In the genomic region with DNA sequence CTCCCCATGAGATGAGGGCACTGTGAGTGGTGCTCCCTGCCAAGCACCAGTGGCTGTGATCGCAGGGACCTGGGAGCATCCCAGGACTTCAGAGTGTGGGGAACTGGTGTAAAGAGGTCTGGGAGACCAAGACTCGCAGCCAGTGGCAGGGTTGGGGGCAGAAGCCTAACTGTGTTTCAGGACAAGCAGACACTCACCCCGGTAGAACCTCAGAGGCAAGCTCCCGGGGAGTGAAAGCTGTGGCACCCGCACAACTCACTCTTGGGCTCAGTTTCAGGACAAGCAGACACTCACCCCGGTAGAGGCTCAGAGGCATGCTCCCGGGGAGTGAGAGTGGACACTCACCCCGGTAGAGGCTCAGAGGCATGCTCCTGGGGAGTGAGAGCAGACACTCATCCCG, we compare ENCODE assay signal across 2 cellular contexts.
TF ChIP-seq lines count a peak whose summit lies in the region.

No MANE protein-coding gene starts in this region.

TF ChIP-seq in SK-N-SH, 30 proteins besides CTCF, POLR2A, EP300 and RAD21 (continued from another document):
- TF ChIP-seq, protein P1, sequence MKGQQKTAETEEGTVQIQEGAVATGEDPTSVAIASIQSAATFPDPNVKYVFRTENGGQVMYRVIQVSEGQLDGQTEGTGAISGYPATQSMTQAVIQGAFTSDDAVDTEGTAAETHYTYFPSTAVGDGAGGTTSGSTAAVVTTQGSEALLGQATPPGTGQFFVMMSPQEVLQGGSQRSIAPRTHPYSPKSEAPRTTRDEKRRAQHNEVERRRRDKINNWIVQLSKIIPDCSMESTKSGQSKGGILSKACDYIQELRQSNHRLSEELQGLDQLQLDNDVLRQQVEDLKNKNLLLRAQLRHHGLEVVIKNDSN (IDR thresholded peaks at IDR 0.05; ENCODE audit: borderline replicate concordance, low read depth): no peak
- TF ChIP-seq CHD2 (IDR thresholded peaks at IDR 0.05; ENCODE audit: low read length, partially characterized antibody): no peak

TF ChIP-seq in SK-N-SH treated with all-trans-retinoic acid at 6 μM for 48 hours, 23 proteins besides CTCF, POLR2A, EP300 and RAD21 (continued from another document):
- TF ChIP-seq, protein P2, sequence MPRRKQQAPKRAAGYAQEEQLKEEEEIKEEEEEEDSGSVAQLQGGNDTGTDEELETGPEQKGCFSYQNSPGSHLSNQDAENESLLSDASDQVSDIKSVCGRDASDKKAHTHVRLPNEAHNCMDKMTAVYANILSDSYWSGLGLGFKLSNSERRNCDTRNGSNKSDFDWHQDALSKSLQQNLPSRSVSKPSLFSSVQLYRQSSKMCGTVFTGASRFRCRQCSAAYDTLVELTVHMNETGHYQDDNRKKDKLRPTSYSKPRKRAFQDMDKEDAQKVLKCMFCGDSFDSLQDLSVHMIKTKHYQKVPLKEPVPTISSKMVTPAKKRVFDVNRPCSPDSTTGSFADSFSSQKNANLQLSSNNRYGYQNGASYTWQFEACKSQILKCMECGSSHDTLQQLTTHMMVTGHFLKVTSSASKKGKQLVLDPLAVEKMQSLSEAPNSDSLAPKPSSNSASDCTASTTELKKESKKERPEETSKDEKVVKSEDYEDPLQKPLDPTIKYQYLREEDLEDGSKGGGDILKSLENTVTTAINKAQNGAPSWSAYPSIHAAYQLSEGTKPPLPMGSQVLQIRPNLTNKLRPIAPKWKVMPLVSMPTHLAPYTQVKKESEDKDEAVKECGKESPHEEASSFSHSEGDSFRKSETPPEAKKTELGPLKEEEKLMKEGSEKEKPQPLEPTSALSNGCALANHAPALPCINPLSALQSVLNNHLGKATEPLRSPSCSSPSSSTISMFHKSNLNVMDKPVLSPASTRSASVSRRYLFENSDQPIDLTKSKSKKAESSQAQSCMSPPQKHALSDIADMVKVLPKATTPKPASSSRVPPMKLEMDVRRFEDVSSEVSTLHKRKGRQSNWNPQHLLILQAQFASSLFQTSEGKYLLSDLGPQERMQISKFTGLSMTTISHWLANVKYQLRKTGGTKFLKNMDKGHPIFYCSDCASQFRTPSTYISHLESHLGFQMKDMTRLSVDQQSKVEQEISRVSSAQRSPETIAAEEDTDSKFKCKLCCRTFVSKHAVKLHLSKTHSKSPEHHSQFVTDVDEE (CRISPR knock-in tag; IDR thresholded peaks at IDR 0.05): no peak
- TF ChIP-seq, protein P3, sequence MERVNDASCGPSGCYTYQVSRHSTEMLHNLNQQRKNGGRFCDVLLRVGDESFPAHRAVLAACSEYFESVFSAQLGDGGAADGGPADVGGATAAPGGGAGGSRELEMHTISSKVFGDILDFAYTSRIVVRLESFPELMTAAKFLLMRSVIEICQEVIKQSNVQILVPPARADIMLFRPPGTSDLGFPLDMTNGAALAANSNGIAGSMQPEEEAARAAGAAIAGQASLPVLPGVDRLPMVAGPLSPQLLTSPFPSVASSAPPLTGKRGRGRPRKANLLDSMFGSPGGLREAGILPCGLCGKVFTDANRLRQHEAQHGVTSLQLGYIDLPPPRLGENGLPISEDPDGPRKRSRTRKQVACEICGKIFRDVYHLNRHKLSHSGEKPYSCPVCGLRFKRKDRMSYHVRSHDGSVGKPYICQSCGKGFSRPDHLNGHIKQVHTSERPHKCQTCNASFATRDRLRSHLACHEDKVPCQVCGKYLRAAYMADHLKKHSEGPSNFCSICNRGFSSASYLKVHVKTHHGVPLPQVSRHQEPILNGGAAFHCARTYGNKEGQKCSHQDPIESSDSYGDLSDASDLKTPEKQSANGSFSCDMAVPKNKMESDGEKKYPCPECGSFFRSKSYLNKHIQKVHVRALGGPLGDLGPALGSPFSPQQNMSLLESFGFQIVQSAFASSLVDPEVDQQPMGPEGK (CRISPR knock-in tag; IDR thresholded peaks at IDR 0.05; ENCODE audit: borderline replicate concordance): no peak
- no peak for TF ChIP-seq RARB (CRISPR knock-in tag; IDR thresholded peaks at IDR 0.05)
- no peak for TF ChIP-seq TCF4 (CRISPR knock-in tag; IDR thresholded peaks at IDR 0.05; ENCODE audit: borderline replicate concordance)
- no peak for TF ChIP-seq ZNF8 (CRISPR knock-in tag; IDR thresholded peaks at IDR 0.05)
- no peak for TF ChIP-seq ZC3H10 (CRISPR knock-in tag; IDR thresholded peaks at IDR 0.05)
- TF ChIP-seq BACH2 (CRISPR knock-in tag; IDR thresholded peaks at IDR 0.05; ENCODE audit: borderline replicate concordance): no peak
- TF ChIP-seq ISL1 (CRISPR knock-in tag; IDR thresholded peaks at IDR 0.05): no peak
- TF ChIP-seq GLIS3 (CRISPR knock-in tag; IDR thresholded peaks at IDR 0.05): no peak
- no peak for TF ChIP-seq SNAI2 (CRISPR knock-in tag; IDR thresholded peaks at IDR 0.05)
- no peak for TF ChIP-seq CSDC2 (CRISPR knock-in tag; IDR thresholded peaks at IDR 0.05)
- TF ChIP-seq, protein P4, sequence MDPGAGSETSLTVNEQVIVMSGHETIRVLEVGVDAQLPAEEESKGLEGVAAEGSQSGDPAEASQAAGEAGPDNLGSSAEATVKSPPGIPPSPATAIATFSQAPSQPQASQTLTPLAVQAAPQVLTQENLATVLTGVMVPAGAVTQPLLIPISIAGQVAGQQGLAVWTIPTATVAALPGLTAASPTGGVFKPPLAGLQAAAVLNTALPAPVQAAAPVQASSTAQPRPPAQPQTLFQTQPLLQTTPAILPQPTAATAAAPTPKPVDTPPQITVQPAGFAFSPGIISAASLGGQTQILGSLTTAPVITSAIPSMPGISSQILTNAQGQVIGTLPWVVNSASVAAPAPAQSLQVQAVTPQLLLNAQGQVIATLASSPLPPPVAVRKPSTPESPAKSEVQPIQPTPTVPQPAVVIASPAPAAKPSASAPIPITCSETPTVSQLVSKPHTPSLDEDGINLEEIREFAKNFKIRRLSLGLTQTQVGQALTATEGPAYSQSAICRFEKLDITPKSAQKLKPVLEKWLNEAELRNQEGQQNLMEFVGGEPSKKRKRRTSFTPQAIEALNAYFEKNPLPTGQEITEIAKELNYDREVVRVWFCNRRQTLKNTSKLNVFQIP (CRISPR knock-in tag; IDR thresholded peaks at IDR 0.05; ENCODE audit: borderline replicate concordance, low read depth): no peak
- TF ChIP-seq PPARA (CRISPR knock-in tag; IDR thresholded peaks at IDR 0.05; ENCODE audit: borderline replicate concordance): no peak
